21 cellular contexts compared by ENCODE assay signal in the genomic region with DNA sequence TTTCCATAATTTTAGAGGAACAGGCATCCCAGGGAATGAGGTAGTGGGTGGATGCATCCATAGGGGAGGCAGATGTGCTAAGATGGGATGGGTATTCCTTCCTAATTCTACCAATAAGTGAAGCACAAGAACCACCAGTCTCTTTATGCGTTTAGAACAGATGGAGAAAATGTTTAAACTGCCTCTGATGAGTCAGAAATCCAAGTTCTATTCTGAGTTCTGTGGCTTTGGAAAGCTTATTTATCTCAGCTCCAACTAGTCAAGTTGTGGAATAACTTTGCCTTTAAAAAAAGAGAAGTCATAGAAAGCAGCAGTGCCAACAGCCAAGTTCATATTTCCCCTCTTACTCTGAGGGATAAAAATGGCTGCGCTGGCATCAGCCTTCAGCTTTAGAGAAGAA.
"Had no signal": no experiment of that assay in that cellular context is flagged by ENCODE, and none has a peak within 500 bp of the region (broad histone marks: within the 10 kb centered on the region; RNA-seq: fewer than 3 reads in every experiment).

No MANE protein-coding gene starts in this region.

- ATAC-seq: effector memory CD8-positive, alpha-beta T cell; left ventricle myocardium superior; lower lobe of right lung; natural killer cell; psoas muscle; right cardiac atrium; stimulated activated effector memory CD8-positive, alpha-beta T cell treated with anti-CD3 and anti-CD28 coated beads, Interleukin-12 subunit alpha, Interleukin-12 subunit beta, amount 100 ng/mL, for 72 hours had no signal

- DNase-seq: cortex of kidney; effector memory CD8-positive, alpha-beta T cell; erythroblast; esophagus squamous epithelium; hypothalamus; immature natural killer cell; left ventricle myocardium superior; lower lobe of right lung; natural killer cell; occipital lobe; ovary; posterior cingulate gyrus; psoas muscle; right cardiac atrium; sigmoid colon; stimulated activated CD4-positive, alpha-beta T cell treated with anti-CD3 and anti-CD28 coated beads, Interleukin-2, amount 100 ng/mL, for 24 hours; stimulated activated CD4-positive, alpha-beta T cell treated with anti-CD3 and anti-CD28 coated beads, Interleukin-4, amount 100 ng/mL, for 24 hours; stimulated activated naive CD4-positive, alpha-beta T cell treated with Interleukin-2 at 50 U/mL for 16 hours; substantia nigra; upper lobe of left lung had no signal
